8 cellular contexts compared by ENCODE assay signal in genomic region chr5:181207214-181207959, GRCh38. TPM values are rescaled to one million over a fixed set of nuclear protein-coding genes. Genes with fewer than 3 reads are reported as not detected.
DNase-seq lines count a peak whose midpoint lies in the region; ATAC-seq and TF ChIP-seq lines count a peak whose summit lies in the region.

No MANE protein-coding gene starts in this region.

- peak overlapping the region; percentile 60 for H3K4me2 ChIP-seq in SU-DHL-6 (ENCODE audit: low read depth, low read length, poor library complexity, severe bottlenecking)
- H3K4me2 ChIP-seq in mammary epithelial cell (ENCODE audit: insufficient read depth, low read depth, low read length), result peak overlapping the region; percentile 74

- no peak for TF ChIP-seq CTCF in SU-DHL-6 (IDR thresholded peaks at IDR 0.05; ENCODE audit: insufficient read depth, low read length, poor library complexity, severe bottlenecking)
- TF ChIP-seq CTCF in mammary epithelial cell (conservative IDR thresholded peaks at IDR 0.05 in 1 of 2, IDR thresholded peaks at IDR 0.05 in 1 of 2; ENCODE audit: extremely low read depth in 1 of 2, insufficient read depth in 1 of 2, low read depth in 1 of 2, low read length in 2 of 2), result no peak

- peak overlapping the region; percentile 54 for H3K4me3 ChIP-seq in SU-DHL-6 (ENCODE audit: insufficient read depth, low read length, poor library complexity, severe bottlenecking)
- peak overlapping the region; percentile 48 to 61 (median 61) for H3K4me3 ChIP-seq in mammary epithelial cell (replicated peaks in 1 of 3; ENCODE audit: insufficient read depth in 1 of 3, low read depth in 2 of 3, low read length in 3 of 3)

- DNase-seq in CD1c-positive myeloid dendritic cell (ENCODE audit: extremely low spot score) (peak; percentile 63), mammary epithelial cell (peak; percentile 91), left kidney (ENCODE audit: low read depth, low spot score) (peak; percentile 85), COR-L47 (lab: John Stamatoyannopoulos, UW) (no peak), GM19238 (ENCODE audit: insufficient read length, low spot score) (no peak)
- peak; percentile 79 for DNase-seq in stimulated activated CD4-positive, alpha-beta T cell treated with anti-CD3 and anti-CD28 coated beads, Interleukin-2, amount 100 ng/mL, for 4 hours (ENCODE audit: low read depth)

- H2AFZ ChIP-seq in SU-DHL-6 (ENCODE audit: low read depth, low read length, severe bottlenecking) (peak overlapping the region; percentile 68), mammary epithelial cell (ENCODE audit: low read depth, low read length) (peak overlapping the region; percentile 77)

- BruUV-seq in mammary epithelial cell (replicated peaks; lab: Mats Ljungman, UMichigan), result TSS peak; percentile 99

- H3K27me3 ChIP-seq in SU-DHL-6 (ENCODE audit: low read length) (no peaks in the 10 kb centered on the region), mammary epithelial cell (ENCODE audit: insufficient read depth, low read length) (no peaks in the 10 kb centered on the region)

- H3K79me2 ChIP-seq in SU-DHL-6 (ENCODE audit: insufficient read depth, low read length), result no peaks in the 10 kb centered on the region
- H3K79me2 ChIP-seq in mammary epithelial cell (ENCODE audit: insufficient read depth, low read length), result peaks cover 17% of the 10 kb centered on the region

- peaks cover 22% of the 10 kb centered on the region for H3K4me1 ChIP-seq in mammary epithelial cell (ENCODE audit: insufficient read depth, low read length)

- peak; percentile 24 for ATAC-seq in HG02571 (IDR thresholded peaks at IDR 0.05; ENCODE audit: unreplicated experiment)

- H3K27ac ChIP-seq in SU-DHL-6 (ENCODE audit: low read depth, low read length), result peak overlapping the region; percentile 37; the same call in 1 of the 2 replicates
- peak overlapping the region; percentile 52 for H3K27ac ChIP-seq in mammary epithelial cell (ENCODE audit: insufficient read depth, low read depth, low read length)

- CTCF ChIA-PET in mammary epithelial cell (lab: Charles Lee; ENCODE audit: low non-redundant PET), result interaction anchor here (1.0 kb wide), 1 partner anchor 23 kb away, joined by 3 read pairs; no protein-coding TSS in a partner anchor

- dilution Hi-C loops in mammary epithelial cell (cut with HindIII; ENCODE audit: low sequenced_read_pairs), result no loop called here

- H3K36me3 ChIP-seq in SU-DHL-6 (ENCODE audit: low read length) (no peaks in the 10 kb centered on the region), mammary epithelial cell (ENCODE audit: insufficient read depth, low read length) (peaks cover 2% of the 10 kb centered on the region)

- H4K20me1 ChIP-seq in SU-DHL-6 (ENCODE audit: low read depth, low read length), result no peaks in the 10 kb centered on the region
- H4K20me1 ChIP-seq in mammary epithelial cell (ENCODE audit: insufficient read depth, low read length), result no peaks in the 10 kb centered on the region

- no peaks in the 10 kb centered on the region for H3K9me2 ChIP-seq in SU-DHL-6 (replicated peaks; ENCODE audit: insufficient read depth, low read length)

- peaks cover 12% of the 10 kb centered on the region for H3F3A ChIP-seq in SU-DHL-6 (ENCODE audit: insufficient read depth)

- H3K9ac ChIP-seq in SU-DHL-6 (ENCODE audit: low read length), result peak overlapping the region; percentile 57
- H3K9ac ChIP-seq in mammary epithelial cell (ENCODE audit: insufficient read depth, low read length), result peak overlapping the region; percentile 29

- intact Hi-C loops in mammary epithelial cell (cut with micrococcal nuclease), result loop anchor here (1.0 to 2.0 kb wide), 5 partner anchors 11 to 39 kb away; partner anchors contain the start of gene RACK1

- H3K9me3 ChIP-seq in SU-DHL-6 (ENCODE audit: insufficient read depth, low read length), result no peaks in the 10 kb centered on the region
- H3K9me3 ChIP-seq in mammary epithelial cell (replicated peaks; ENCODE audit: insufficient read depth, low read length), result no peaks in the 10 kb centered on the region

- in situ Hi-C loops in mammary epithelial cell (cut with MboI; ENCODE audit: low sequenced_read_pairs in 2 of 2), result no loop called here

- 2% methylated on average over 28 of the region's 36 CpGs for WGBS in mammary epithelial cell (ENCODE audit: low coverage, missing lambda C conversion rate)

RNA-seq across cellular contexts. Expression of gene TRIM7, which starts 2.4 kb away (rescaled TPM):
- total RNA-seq in mammary epithelial cell, result 10 to 100 TPM in 1 of 2 donors, 1 to 10 TPM in 1; 6.3 to 31.4 TPM
- polyA plus RNA-seq in mammary epithelial cell, result 18.8 TPM
- polyA minus RNA-seq in mammary epithelial cell, result 6.6 TPM

RNA-seq across cellular contexts. Expression of gene TRIM41, which starts 15.7 kb away (rescaled TPM):
- total RNA-seq in mammary epithelial cell, result 10 to 100 TPM; 10.3 to 30.6 TPM
- polyA plus RNA-seq in mammary epithelial cell, result 10.1 TPM
- 10.5 TPM for polyA minus RNA-seq in mammary epithelial cell

RNA-seq across cellular contexts. Expression of gene RACK1, which starts 36.3 kb away (rescaled TPM):
- 1,000 to 10,000 TPM; 2,031 to 4,986 TPM for total RNA-seq in mammary epithelial cell
- 4,579 TPM for polyA plus RNA-seq in mammary epithelial cell
- 7,221 TPM for polyA minus RNA-seq in mammary epithelial cell

RNA-seq across cellular contexts. Expression of gene TRIM52, which starts 53.6 kb away (rescaled TPM):
- 1 to 10 TPM; 5.7 to 6.0 TPM for total RNA-seq in mammary epithelial cell
- polyA plus RNA-seq in mammary epithelial cell, result 3.3 TPM
- polyA minus RNA-seq in mammary epithelial cell, result not detected

Comparison
In these comparisons a context has a peak if more than half of its experiments do, and no peak if none do; other contexts are left out.
1. DNase-seq: peak in CD1c-positive myeloid dendritic cell (single experiment), mammary epithelial cell (single experiment), left kidney (single experiment) and stimulated activated CD4-positive, alpha-beta T cell treated with anti-CD3 and anti-CD28 coated beads, Interleukin-2, amount 100 ng/mL, for 4 hours (single experiment); none in COR-L47 (single experiment) and GM19238 (single experiment).